In the genomic region with DNA sequence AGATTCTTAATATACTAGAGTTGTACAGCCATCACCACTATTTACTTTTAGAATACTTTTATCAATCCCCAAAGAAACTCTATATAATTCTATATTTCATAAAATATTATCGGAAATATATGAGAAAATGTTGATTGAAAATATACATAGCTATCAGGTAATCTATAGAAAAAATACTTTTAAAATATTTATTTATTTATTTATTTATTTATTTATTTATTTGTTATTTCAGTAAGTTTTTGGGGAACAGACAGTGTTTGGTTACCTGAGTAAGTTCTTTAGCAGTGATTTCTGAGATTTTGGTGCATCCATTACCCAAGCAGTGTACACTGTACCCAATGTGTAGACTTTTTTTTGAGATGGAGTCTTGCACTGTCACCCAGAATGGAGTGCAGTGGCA, we compare ENCODE assay signal across 21 cellular contexts.
A peak's percentile ranks its signal among the peaks of the same experiment; 100 is the strongest.
DNase-seq lines count a peak whose midpoint lies in the region; ATAC-seq, FAIRE-seq and TF ChIP-seq lines count a peak whose summit lies in the region.
"Had no signal": no experiment of that assay in that cellular context is flagged by ENCODE, and none has a peak within 500 bp of the region (broad histone marks: within the 10 kb centered on the region; RNA-seq: fewer than 3 reads in every experiment).

No MANE protein-coding gene starts in this region.

- H3K27me3 Mint-ChIP-seq in activated naive CD8-positive, alpha-beta T cell treated with anti-CD3 and anti-CD28 coated beads, Interleukin-2, amount 50 U/mL, for 24 hours = peaks cover 2% of the 10 kb centered on the region
- peaks cover 0 to 3% of the 10 kb centered on the region in 2 donors for H3K27me3 Mint-ChIP-seq in stimulated activated naive B cell treated with anti-CD40 and anti-IgM and Interleukin-4, amounts not matched to agents 10 μg/mL and 1 μg/mL and 100 μg/mL, for 72 hours

- H3K9ac ChIP-seq in trophoblast cell (ENCODE audit: low read length) = no peak overlapping the region

- H3K4me2 ChIP-seq in trophoblast cell (ENCODE audit: low read length) = no peak overlapping the region

- no peak overlapping the region for H4K12ac ChIP-seq in trophoblast cell (ENCODE audit: low read depth, low read length)

- no peak overlapping the region for H2BK5ac ChIP-seq in trophoblast cell (ENCODE audit: low read depth, low read length, poor library complexity)

- no peaks in the 10 kb centered on the region for H3K9me3 Mint-ChIP-seq in activated naive CD8-positive, alpha-beta T cell treated with anti-CD3 and anti-CD28 coated beads, Interleukin-2, amount 50 U/mL, for 24 hours
- H3K9me3 Mint-ChIP-seq in stimulated activated naive B cell treated with anti-CD40 and anti-IgM and Interleukin-4, amounts not matched to agents 10 μg/mL and 1 μg/mL and 100 μg/mL, for 72 hours = no peaks in the 10 kb centered on the region
- H3K9me3 Mint-ChIP-seq: CD4-positive, alpha-beta memory T cell had no signal

- H3K27me3 ChIP-seq in pancreas = no peaks in the 10 kb centered on the region
- no peaks in the 10 kb centered on the region for H3K27me3 ChIP-seq in trophoblast cell (ENCODE audit: insufficient read depth, low read length)

- H3K27ac Mint-ChIP-seq in activated naive CD8-positive, alpha-beta T cell treated with anti-CD3 and anti-CD28 coated beads, Interleukin-2, amount 50 U/mL, for 24 hours = no peak overlapping the region
- H3K27ac Mint-ChIP-seq in stimulated activated naive B cell treated with anti-CD40 and anti-IgM and Interleukin-4, amounts not matched to agents 10 μg/mL and 1 μg/mL and 100 μg/mL, for 72 hours = no peak overlapping the region
- H3K27ac Mint-ChIP-seq: CD4-positive, alpha-beta memory T cell had no signal

- H3K23ac ChIP-seq in trophoblast cell (ENCODE audit: low read length) = no peak overlapping the region

- FAIRE-seq in A204.1 (lab: Jason Lieb, UNC) (peak; percentile 82), colon (lab: Jason Lieb, UNC) (peak; percentile 84), islet of Langerhans (lab: Jason Lieb, UNC) (peak; percentile 45), pancreas (lab: Jason Lieb, UNC) (peak; percentile 77)
- FAIRE-seq: GM12891, GM18507, H1 had no signal

- no peak overlapping the region for H3K14ac ChIP-seq in trophoblast cell (ENCODE audit: low read length)

- H3K36me3 ChIP-seq in pancreas (no peaks in the 10 kb centered on the region), trophoblast cell (ENCODE audit: control insufficient read depth in 1 of 2, insufficient read depth in 2 of 2, low read length in 2 of 2) (no peaks in the 10 kb centered on the region)

- H3K4me1 Mint-ChIP-seq in activated naive CD8-positive, alpha-beta T cell treated with anti-CD3 and anti-CD28 coated beads, Interleukin-2, amount 50 U/mL, for 24 hours = no peaks in the 10 kb centered on the region
- H3K4me1 Mint-ChIP-seq in stimulated activated naive B cell treated with anti-CD40 and anti-IgM and Interleukin-4, amounts not matched to agents 10 μg/mL and 1 μg/mL and 100 μg/mL, for 72 hours = no peaks in the 10 kb centered on the region
- H3K4me1 Mint-ChIP-seq: CD4-positive, alpha-beta memory T cell had no signal

- H4K8ac ChIP-seq in trophoblast cell (ENCODE audit: low read depth, low read length) = no peak overlapping the region

- H2AFZ ChIP-seq in trophoblast cell (ENCODE audit: insufficient read depth, low read length, poor library complexity) = no peak overlapping the region

- H2BK12ac ChIP-seq in trophoblast cell (ENCODE audit: low read length) = no peak overlapping the region

- H3K18ac ChIP-seq in trophoblast cell (ENCODE audit: low read length) = no peak overlapping the region

- no peak overlapping the region for H2AK5ac ChIP-seq in trophoblast cell (ENCODE audit: low read length)

- H3K79me2 ChIP-seq in trophoblast cell (ENCODE audit: control insufficient read depth, insufficient read depth, low read length, poor library complexity) = no peaks in the 10 kb centered on the region

- H3K27ac ChIP-seq in pancreas (no peak overlapping the region), trophoblast cell (ENCODE audit: low read depth, low read length) (no peak overlapping the region)
- H3K27ac ChIP-seq: 22Rv1 had no signal

- H3K4me3 ChIP-seq in pancreas (no peak overlapping the region), trophoblast cell (ENCODE audit: low read depth, low read length) (no peak overlapping the region)

- H3K4ac ChIP-seq in trophoblast cell (ENCODE audit: low read depth, low read length) = no peak overlapping the region

- H2BK120ac ChIP-seq in trophoblast cell (ENCODE audit: insufficient read depth, low read length, poor library complexity) = no peak overlapping the region

- DNase-seq in pancreas = no peak
- no peak for DNase-seq in activated naive CD8-positive, alpha-beta T cell treated with anti-CD3 and anti-CD28 coated beads, Interleukin-2, amount 50 U/mL, for 24 hours
- no peak for DNase-seq in trophoblast cell
- no peak for DNase-seq in stimulated activated naive B cell treated with anti-CD40 and anti-IgM and Interleukin-4, amounts not matched to agents 10 μg/mL and 1 μg/mL and 100 μg/mL, for 72 hours
- DNase-seq in cortex of kidney (lab: John Stamatoyannopoulos, UW) = no peak
- DNase-seq: C1 segment of cervical spinal cord; Calu3; CD4-positive, alpha-beta memory T cell; COR-L47; DMS53; DMS79 treated with DMSO at 0.1 percent for 48 hours; GF-D8; H7; HCEC 1CT had no signal

- no peak overlapping the region for H3K4me3 Mint-ChIP-seq in activated naive CD8-positive, alpha-beta T cell treated with anti-CD3 and anti-CD28 coated beads, Interleukin-2, amount 50 U/mL, for 24 hours
- no peak overlapping the region for H3K4me3 Mint-ChIP-seq in stimulated activated naive B cell treated with anti-CD40 and anti-IgM and Interleukin-4, amounts not matched to agents 10 μg/mL and 1 μg/mL and 100 μg/mL, for 72 hours
- H3K4me3 Mint-ChIP-seq: CD4-positive, alpha-beta memory T cell had no signal

- H3K9me3 ChIP-seq in pancreas (no peaks in the 10 kb centered on the region), trophoblast cell (ENCODE audit: insufficient read depth, low read depth, low read length) (no peaks in the 10 kb centered on the region)

- no peaks in the 10 kb centered on the region for H3K36me3 Mint-ChIP-seq in activated naive CD8-positive, alpha-beta T cell treated with anti-CD3 and anti-CD28 coated beads, Interleukin-2, amount 50 U/mL, for 24 hours (ENCODE audit: low read depth)
- H3K36me3 Mint-ChIP-seq in stimulated activated naive B cell treated with anti-CD40 and anti-IgM and Interleukin-4, amounts not matched to agents 10 μg/mL and 1 μg/mL and 100 μg/mL, for 72 hours = no peaks in the 10 kb centered on the region
- H3K36me3 Mint-ChIP-seq: CD4-positive, alpha-beta memory T cell had no signal

- H3K79me1 ChIP-seq in trophoblast cell (ENCODE audit: low read length) = no peaks in the 10 kb centered on the region

- 94 to 95% methylated on average over 1 of the region's 1 CpG for WGBS in pancreas, 2 donors
- no CpG with 5 or more reads among the region's 1 CpG for WGBS in trophoblast cell (ENCODE audit: extremely low coverage, insufficient coverage, insufficient read length)

- H4K91ac ChIP-seq in trophoblast cell (ENCODE audit: low read depth, low read length) = no peak overlapping the region

- ATAC-seq in pancreas = no peak
- no peak for ATAC-seq in activated naive CD8-positive, alpha-beta T cell treated with anti-CD3 and anti-CD28 coated beads, Interleukin-2, amount 50 U/mL, for 24 hours
- no peak for ATAC-seq in stimulated activated naive B cell treated with anti-CD40 and anti-IgM and Interleukin-4, amounts not matched to agents 10 μg/mL and 1 μg/mL and 100 μg/mL, for 72 hours (replicated peaks)

- intact Hi-C loops in pancreas (cut with DNase I) = no loop called here

- TF ChIP-seq CTCF in pancreas (IDR thresholded peaks at IDR 0.05) = no peak

- H3K4me1 ChIP-seq in pancreas (peaks cover 0 to 6% (median 4%) of the 10 kb centered on the region in 3 donors), trophoblast cell (ENCODE audit: control insufficient read depth in 1 of 2, insufficient read depth in 2 of 2, low read length in 2 of 2) (peaks cover 5 to 10% of the 10 kb centered on the region in 2 experiments)
